Comparison of ENCODE assay signal across 9 cellular contexts in genomic region chr9:6667633-6668280, GRCh38. TPM values are rescaled to one million over a fixed set of nuclear protein-coding genes. Genes with fewer than 3 reads are reported as not detected.
DNase-seq lines count a peak whose midpoint lies in the region; ATAC-seq, FAIRE-seq and TF ChIP-seq lines count a peak whose summit lies in the region.
"Had no signal": no experiment of that assay in that cellular context is flagged by ENCODE, and none has a peak within 500 bp of the region (broad histone marks: within the 10 kb centered on the region; RNA-seq: fewer than 3 reads in every experiment).

No MANE protein-coding gene starts in this region.

- H3K9me1 ChIP-seq in K562 (ENCODE audit: control insufficient read depth, insufficient read depth, low read length) = no peaks in the 10 kb centered on the region

- peaks cover 1% of the 10 kb centered on the region for H3K4me1 Mint-ChIP-seq in activated naive CD8-positive, alpha-beta T cell treated with anti-CD3 and anti-CD28 coated beads, Interleukin-2, amount 50 U/mL, for 24 hours
- peaks cover 1% of the 10 kb centered on the region for H3K4me1 Mint-ChIP-seq in activated T-helper 2 cell treated with anti-CD3 and anti-CD28 coated beads, Interferon-gamma antibody, Interleukin-2, Interleukin-4, amounts not matched to agents 10 μg/mL and 5 μg/mL and 100 μg/mL, durations not matched to agents 14 hours and 24 hours and 36 hours (ENCODE audit: low read depth)

- peak; percentile 35 to 58 (median 36); a peak in 3 of 6 replicates for TF ChIP-seq CTCF in K562 (IDR thresholded peaks at IDR 0.05 in 2 of 3, conservative IDR thresholded peaks at IDR 0.05 in 1 of 3; ENCODE audit: insufficient read depth in 2 of 3, low read depth in 1 of 3, low read length in 3 of 3)
- TF ChIP-seq CTCF in lung (IDR thresholded peaks at IDR 0.05; ENCODE audit: control extremely low read depth, extremely low read depth) = peak; percentile 21

- TF ChIP-seq EP300 in K562 (IDR thresholded peaks at IDR 0.05; ENCODE audit: low read length) = no peak

- H3K36me3 ChIP-seq in K562 (ENCODE audit: control insufficient read depth, insufficient read depth, low read length) (no peaks in the 10 kb centered on the region), lung (ENCODE audit: control insufficient read depth in 2 of 2, insufficient read depth in 2 of 2, low read length in 2 of 2) (no peaks in the 10 kb centered on the region)
- H3K36me3 ChIP-seq: BLaER1 treated with 17β-estradiol and CSF1 and Interleukin-3, amounts not matched to agents 10 nM and 100 nM had no signal

- peak; percentile 9 to 47; a peak in 2 of 4 replicates for TF ChIP-seq RAD21 in K562 (CRISPR knock-in tag; conservative IDR thresholded peaks at IDR 0.05 in 1 of 2, IDR thresholded peaks at IDR 0.05 in 1 of 2)

- POLR2A ChIA-PET in K562 (lab: Yijun Ruan, JAX) = interaction anchor here (0.6 kb wide), 1 partner anchor 311 kb away, joined by 3 read pairs; no protein-coding TSS in a partner anchor

- H3K36me3 Mint-ChIP-seq in activated naive CD8-positive, alpha-beta T cell treated with anti-CD3 and anti-CD28 coated beads, Interleukin-2, amount 50 U/mL, for 24 hours (ENCODE audit: low read depth) = no peaks in the 10 kb centered on the region
- no peaks in the 10 kb centered on the region for H3K36me3 Mint-ChIP-seq in activated T-helper 2 cell treated with anti-CD3 and anti-CD28 coated beads, Interferon-gamma antibody, Interleukin-2, Interleukin-4, amounts not matched to agents 10 μg/mL and 5 μg/mL and 100 μg/mL, durations not matched to agents 14 hours and 24 hours and 36 hours (ENCODE audit: low read depth)

- H3K4me1 ChIP-seq in K562 (replicated peaks in 1 of 2; ENCODE audit: control insufficient read depth in 2 of 2, insufficient read depth in 2 of 2, low read length in 2 of 2) (no peaks in the 10 kb centered on the region; a peak in 2 of 5 replicates), lung (ENCODE audit: control insufficient read depth in 2 of 2, insufficient read depth in 2 of 2, low read length in 2 of 2) (no peaks in the 10 kb centered on the region)

- TF ChIP-seq POLR2A in K562 (conservative IDR thresholded peaks at IDR 0.05) = no peak

- in situ Hi-C loops in K562 (cut with MboI) = no loop called here

- intact Hi-C loops in K562 (cut with micrococcal nuclease) = loop anchor here (1.0 to 5.0 kb wide), 2 partner anchors 80 to 313 kb away; no protein-coding TSS in a partner anchor
- intact Hi-C loops in activated T-helper 2 cell treated with anti-CD3 and anti-CD28 coated beads, Interferon-gamma antibody, Interleukin-2, Interleukin-4, amounts not matched to agents 10 μg/mL and 5 μg/mL and 100 μg/mL, durations not matched to agents 14 hours and 24 hours and 36 hours (cut with micrococcal nuclease) = loop anchor here (1.0 to 2.0 kb wide), 2 partner anchors 82 to 313 kb away; no protein-coding TSS in a partner anchor

- WGBS in K562 (ENCODE audit: insufficient coverage, low coverage, missing lambda C conversion rate) = 27% methylated on average over 5 of the region's 5 CpGs
- 56 to 65% methylated on average over 5 of the region's 5 CpGs for WGBS in lung, 2 donors

- no peaks in the 10 kb centered on the region for H4K20me1 ChIP-seq in K562 (replicated peaks; ENCODE audit: control insufficient read depth, insufficient read depth, low read length)
- H4K20me1 ChIP-seq: BLaER1 treated with 17β-estradiol and CSF1 and Interleukin-3, amounts not matched to agents 10 nM and 100 nM had no signal

- no peak overlapping the region for H3K27ac Mint-ChIP-seq in activated naive CD8-positive, alpha-beta T cell treated with anti-CD3 and anti-CD28 coated beads, Interleukin-2, amount 50 U/mL, for 24 hours
- no peak overlapping the region for H3K27ac Mint-ChIP-seq in activated T-helper 2 cell treated with anti-CD3 and anti-CD28 coated beads, Interferon-gamma antibody, Interleukin-2, Interleukin-4, amounts not matched to agents 10 μg/mL and 5 μg/mL and 100 μg/mL, durations not matched to agents 14 hours and 24 hours and 36 hours

- no peaks in the 10 kb centered on the region for H3K9me3 ChIP-seq in K562 (replicated peaks; ENCODE audit: control insufficient read depth, insufficient read depth, low read depth, low read length)
- no peaks in the 10 kb centered on the region for H3K9me3 ChIP-seq in lung (ENCODE audit: control insufficient read depth in 2 of 2, insufficient read depth in 1 of 2, low read length in 1 of 2)
- H3K9me3 ChIP-seq: BLaER1 treated with 17β-estradiol and CSF1 and Interleukin-3, amounts not matched to agents 10 nM and 100 nM had no signal

- no peaks in the 10 kb centered on the region for H3K27me3 ChIP-seq in K562 (ENCODE audit: control insufficient read depth in 2 of 2, insufficient read depth in 2 of 2, low read length in 2 of 2)
- no peaks in the 10 kb centered on the region for H3K27me3 ChIP-seq in lung (ENCODE audit: control insufficient read depth, insufficient read depth)
- H3K27me3 ChIP-seq: BLaER1 treated with 17β-estradiol and CSF1 and Interleukin-3, amounts not matched to agents 10 nM and 100 nM had no signal

- H3K4me3 ChIP-seq in K562 (no peak overlapping the region), lung (no peak overlapping the region)
- H3K4me3 ChIP-seq: BLaER1 treated with 17β-estradiol and CSF1 and Interleukin-3, amounts not matched to agents 10 nM and 100 nM had no signal

- H2AFZ ChIP-seq in K562 (ENCODE audit: low read depth, low read length) = peak overlapping the region; percentile 34; the same call in 1 of the 2 replicates

- H3K27ac ChIP-seq in K562 (ENCODE audit: extremely low read depth, low read depth, low read length) (no peak overlapping the region), lung (ENCODE audit: low read depth in 1 of 2, low read length in 1 of 2) (no peak overlapping the region)
- H3K27ac ChIP-seq: BLaER1 treated with 17β-estradiol and CSF1 and Interleukin-3, amounts not matched to agents 10 nM and 100 nM had no signal

- no TSS peak for BruUV-seq in K562 (replicated peaks; lab: Mats Ljungman, UMichigan)

- no peak for FAIRE-seq in K562 (lab: Jason Lieb, UNC)

- ATAC-seq in K562 (peak; percentile 46; the same call in 1 of the 3 replicates), lung (ENCODE audit: insufficient read depth, low FRiP score) (no peak), GM21786 (IDR thresholded peaks at IDR 0.05; ENCODE audit: unreplicated experiment) (no peak)
- ATAC-seq in activated naive CD8-positive, alpha-beta T cell treated with anti-CD3 and anti-CD28 coated beads, Interleukin-2, amount 50 U/mL, for 24 hours = no peak

- CTCF ChIA-PET in K562 (lab: Yijun Ruan, JAX; ENCODE audit: low intra/inter-chr PET ratio) = no interaction called here

- no peak overlapping the region for H3K4me3 Mint-ChIP-seq in activated naive CD8-positive, alpha-beta T cell treated with anti-CD3 and anti-CD28 coated beads, Interleukin-2, amount 50 U/mL, for 24 hours
- H3K4me3 Mint-ChIP-seq in activated T-helper 2 cell treated with anti-CD3 and anti-CD28 coated beads, Interferon-gamma antibody, Interleukin-2, Interleukin-4, amounts not matched to agents 10 μg/mL and 5 μg/mL and 100 μg/mL, durations not matched to agents 14 hours and 24 hours and 36 hours (ENCODE audit: low read depth) = no peak overlapping the region

- H3K9ac ChIP-seq in K562 (ENCODE audit: insufficient read depth in 1 of 2, low read depth in 2 of 2, low read length in 2 of 2) = no peak overlapping the region
- H3K9ac ChIP-seq: BLaER1 treated with 17β-estradiol and CSF1 and Interleukin-3, amounts not matched to agents 10 nM and 100 nM had no signal

- H3K9me3 Mint-ChIP-seq in activated naive CD8-positive, alpha-beta T cell treated with anti-CD3 and anti-CD28 coated beads, Interleukin-2, amount 50 U/mL, for 24 hours = no peaks in the 10 kb centered on the region
- no peaks in the 10 kb centered on the region for H3K9me3 Mint-ChIP-seq in activated T-helper 2 cell treated with anti-CD3 and anti-CD28 coated beads, Interferon-gamma antibody, Interleukin-2, Interleukin-4, amounts not matched to agents 10 μg/mL and 5 μg/mL and 100 μg/mL, durations not matched to agents 14 hours and 24 hours and 36 hours

- H3K27me3 Mint-ChIP-seq in activated naive CD8-positive, alpha-beta T cell treated with anti-CD3 and anti-CD28 coated beads, Interleukin-2, amount 50 U/mL, for 24 hours = no peaks in the 10 kb centered on the region
- H3K27me3 Mint-ChIP-seq in activated T-helper 2 cell treated with anti-CD3 and anti-CD28 coated beads, Interferon-gamma antibody, Interleukin-2, Interleukin-4, amounts not matched to agents 10 μg/mL and 5 μg/mL and 100 μg/mL, durations not matched to agents 14 hours and 24 hours and 36 hours (ENCODE audit: low read depth) = no peaks in the 10 kb centered on the region

- DNase-seq in NCI-H1417 (lab: John Stamatoyannopoulos, UW) = peak in 2 of 3 experiments; percentile 30 to 43
- no peak for DNase-seq in NCI-H1417 treated with DMSO at 0.1 percent for 48 hours (lab: John Stamatoyannopoulos, UW)
- DNase-seq in NCI-H1092 (lab: John Stamatoyannopoulos, UW) = peak; percentile 36
- peak; percentile 15 to 37 (median 24) for DNase-seq in K562 (ENCODE audit: extremely low read depth in 1 of 4, low spot score in 3 of 4)
- no peak for DNase-seq in lung (ENCODE audit: low spot score)
- no peak for DNase-seq in activated naive CD8-positive, alpha-beta T cell treated with anti-CD3 and anti-CD28 coated beads, Interleukin-2, amount 50 U/mL, for 24 hours
- DNase-seq in activated T-helper 2 cell treated with anti-CD3 and anti-CD28 coated beads, Interferon-gamma antibody, Interleukin-2, Interleukin-4, amounts not matched to agents 10 μg/mL and 5 μg/mL and 100 μg/mL, durations not matched to agents 14 hours and 24 hours and 36 hours (ENCODE audit: low spot score) = no peak

- H3K4me2 ChIP-seq in K562 (ENCODE audit: insufficient read depth, low read length) = no peak overlapping the region
- H3K4me2 ChIP-seq: BLaER1 treated with 17β-estradiol and CSF1 and Interleukin-3, amounts not matched to agents 10 nM and 100 nM had no signal

- no peaks in the 10 kb centered on the region for H3K79me2 ChIP-seq in K562 (ENCODE audit: control insufficient read depth, insufficient read depth, low read length)

RNA-seq across cellular contexts. Expression of gene GLDC, which starts 22.2 kb away (rescaled TPM):
- total RNA-seq in K562 (2011; cell fraction: chromatin; rRNA removed; ENCODE audit: low replicate concordance) = not detected in 2 replicates
- total RNA-seq in K562 (2011; cell fraction: nucleolus; rRNA removed) = not detected in 2 replicates
- total RNA-seq in K562 (2011; cell fraction: nucleoplasm; rRNA removed) = not detected in 2 replicates
- total RNA-seq in K562 (2014; rRNA removed) (0.29 TPM in 1 of 2 replicates, not detected in the other), K562 (2014; rRNA removed; fragmentation: Illumina TruSeq; extraction: Trizol) (not detected in 2 replicates), K562 (2015; rRNA removed; fragmentation: Illumina TruSeq; extraction: Trizol) (not detected in 2 replicates), K562 (2021) (0.27 and 0.60 TPM in 2 replicates), lung (1 to 10 TPM; 1.1 to 1.5 TPM)
- polyA plus RNA-seq in K562 (2011; rRNA removed) (0.03 TPM in 1 of 2 replicates, not detected in the other), K562 (2014; fragmentation: Illumina TruSeq; extraction: Trizol) (0.08 TPM in 1 of 2 replicates, not detected in the other), K562 (2014; fragmentation: Nextera tagmentation; extraction: Ambion mirVana) (under 1 TPM in 1 of 2 experiments, not detected in 1; 0.08 TPM), K562 (2014; rRNA removed) (not detected in 2 replicates), lung (under 1 TPM; 0.10 to 0.42 TPM)
- not detected in 2 replicates for polyA plus RNA-seq in K562 (2011; cell fraction: cytosol; rRNA removed)
- polyA plus RNA-seq in K562 (2011; cell fraction: nucleus; rRNA removed) = not detected in 2 replicates
- polyA plus RNA-seq in K562 (2012) = 0.03 and 0.33 TPM in 2 replicates
- polyA minus RNA-seq in K562 (2011; rRNA and poly(A)+ RNA removed) = not detected in 2 replicates
- polyA minus RNA-seq in K562 (2011; cell fraction: cytosol; rRNA and poly(A)+ RNA removed) = not detected in 2 replicates
- not detected in 2 replicates for polyA minus RNA-seq in K562 (2011; cell fraction: nucleus; rRNA and poly(A)+ RNA removed)
- total RNA-seq in activated T-helper 2 cell treated with anti-CD3 and anti-CD28 coated beads, Interferon-gamma antibody, Interleukin-2, Interleukin-4, amounts not matched to agents 10 μg/mL and 5 μg/mL and 100 μg/mL, durations not matched to agents 14 hours and 24 hours and 36 hours = 1.0 and 1.4 TPM in 2 replicates

Comparison
In these comparisons a context has a peak if more than half of its experiments do, and no peak if none do; other contexts are left out.
1. DNase-seq: peak in NCI-H1417 (2 of 3), NCI-H1092 (single experiment) and K562 (4 of 4); none in NCI-H1417 treated with DMSO at 0.1 percent for 48 hours (single experiment), lung (single experiment), activated naive CD8-positive, alpha-beta T cell treated with anti-CD3 and anti-CD28 coated beads, Interleukin-2, amount 50 U/mL, for 24 hours (single experiment) and activated T-helper 2 cell treated with anti-CD3 and anti-CD28 coated beads, Interferon-gamma antibody, Interleukin-2, Interleukin-4, amounts not matched to agents 10 μg/mL and 5 μg/mL and 100 μg/mL, durations not matched to agents 14 hours and 24 hours and 36 hours (single experiment).